In the genomic region with DNA sequence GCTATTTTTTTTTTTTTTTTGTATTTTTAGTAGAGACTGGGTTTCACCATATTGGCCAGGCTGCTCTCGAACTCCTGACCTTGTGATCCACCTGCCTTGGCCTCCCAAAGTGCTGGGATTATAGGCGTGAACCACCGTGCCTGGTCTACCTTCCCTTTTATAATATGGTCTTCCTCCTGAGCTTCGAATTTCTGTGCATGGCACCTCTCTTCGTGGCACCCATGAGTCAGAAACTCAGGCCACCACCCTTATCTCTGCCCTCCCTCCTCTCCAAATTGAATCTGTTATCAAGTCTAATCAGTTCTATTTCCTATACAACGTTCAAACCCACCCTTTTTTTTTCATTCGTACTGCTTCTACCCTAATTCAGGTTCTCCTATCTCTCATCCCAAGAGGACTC, we compare ENCODE assay signal across 8 cellular contexts. TPM values are rescaled to one million over a fixed set of nuclear protein-coding genes. Genes with fewer than 3 reads are reported as not detected.
DNase-seq lines count a peak whose midpoint lies in the region; ATAC-seq and TF ChIP-seq lines count a peak whose summit lies in the region.
"Not testable (repeated sequence)": the region's sequence is repeated elsewhere in the genome, so short reads cannot be mapped to it uniquely, and the experiment has no call there.

No MANE protein-coding gene starts in this region.

- not testable (repeated sequence) for TF ChIP-seq POLR2A in Peyer's patch (IDR thresholded peaks at IDR 0.05)

- H3K27ac Mint-ChIP-seq in CD4-positive, alpha-beta memory T cell = peak overlapping the region; percentile 87 to 98 (median 97)
- H3K27ac Mint-ChIP-seq in activated CD4-positive, alpha-beta T cell treated with anti-CD3 and anti-CD28 coated beads for 36 hours = peak overlapping the region; percentile 95
- peak overlapping the region; percentile 58 for H3K27ac Mint-ChIP-seq in activated T-cell treated with anti-CD3 and anti-CD28 coated beads, Interleukin-2, amount 50 U/mL, for 72 hours
- H3K27ac Mint-ChIP-seq in activated naive CD8-positive, alpha-beta T cell treated with anti-CD3 and anti-CD28 coated beads for 36 hours = peak overlapping the region; percentile 77
- peak overlapping the region; percentile 79 to 90 for H3K27ac Mint-ChIP-seq in natural killer cell treated with Interleukin-12 subunit alpha and Interleukin-12 subunit beta and Interleukin-15 and Interleukin-18, amount 100 ng/mL, for 72 hours
- not testable (repeated sequence) for H3K27ac Mint-ChIP-seq in type B pancreatic cell

- ATAC-seq in activated CD4-positive, alpha-beta T cell treated with anti-CD3 and anti-CD28 coated beads for 36 hours; activated T-cell treated with anti-CD3 and anti-CD28 coated beads, Interleukin-2, amount 50 U/mL, for 72 hours (replicated peaks in 1 of 2); natural killer cell treated with Interleukin-12 subunit alpha and Interleukin-12 subunit beta and Interleukin-15 and Interleukin-18, amount 100 ng/mL, for 72 hours: not testable (repeated sequence)

- H3K4me3 ChIP-seq in CD4-positive, alpha-beta memory T cell (ENCODE audit: low read length in 2 of 2); Peyer's patch: not testable (repeated sequence)

- H3K9me3 ChIP-seq in CD4-positive, alpha-beta memory T cell (ENCODE audit: control insufficient read depth in 1 of 2, low read length in 2 of 2); Peyer's patch: not testable (repeated sequence)

- not testable (repeated sequence) for H3K36me3 ChIP-seq in CD4-positive, alpha-beta memory T cell (ENCODE audit: insufficient read depth, low read length); Peyer's patch

- peaks cover 27 to 56% (median 39%) of the 10 kb centered on the region in 4 donors for H3K4me1 Mint-ChIP-seq in CD4-positive, alpha-beta memory T cell
- H3K4me1 Mint-ChIP-seq in activated CD4-positive, alpha-beta T cell treated with anti-CD3 and anti-CD28 coated beads for 36 hours = peaks cover 43% of the 10 kb centered on the region
- peaks cover 60% of the 10 kb centered on the region for H3K4me1 Mint-ChIP-seq in activated T-cell treated with anti-CD3 and anti-CD28 coated beads, Interleukin-2, amount 50 U/mL, for 72 hours (ENCODE audit: low read depth)
- H3K4me1 Mint-ChIP-seq in activated naive CD8-positive, alpha-beta T cell treated with anti-CD3 and anti-CD28 coated beads for 36 hours = peaks cover 40% of the 10 kb centered on the region
- H3K4me1 Mint-ChIP-seq in natural killer cell treated with Interleukin-12 subunit alpha and Interleukin-12 subunit beta and Interleukin-15 and Interleukin-18, amount 100 ng/mL, for 72 hours (ENCODE audit: low read depth in 2 of 2) = peaks cover 21 to 29% of the 10 kb centered on the region in 2 donors
- not testable (repeated sequence) for H3K4me1 Mint-ChIP-seq in type B pancreatic cell (ENCODE audit: unreplicated experiment)

- intact Hi-C loops in CD4-positive, alpha-beta memory T cell (cut with micrococcal nuclease) = loop anchor here (1.0 kb wide), 1 partner anchor 24 kb away; a partner anchor contains a TSS
- intact Hi-C loops in activated CD4-positive, alpha-beta T cell treated with anti-CD3 and anti-CD28 coated beads for 36 hours (cut with DNase I, micrococcal nuclease) = loop anchor here in 1 of 2 experiments (1.0 to 10.0 kb wide), 2 partner anchors 24 to 427 kb away; a partner anchor contains a TSS

- H3K27ac ChIP-seq in CD4-positive, alpha-beta memory T cell (ENCODE audit: low read depth, low read length) = not testable (repeated sequence)
- H3K27ac ChIP-seq in Peyer's patch = peak overlapping the region in 3 of 4 donors; percentile 45 to 68 (median 46)
- peak overlapping the region; percentile 40 for H3K27ac ChIP-seq in epithelial cell of prostate

- H3K27me3 ChIP-seq in CD4-positive, alpha-beta memory T cell (ENCODE audit: insufficient read depth, low read length); Peyer's patch: not testable (repeated sequence)

- TF ChIP-seq CTCF in Peyer's patch (IDR thresholded peaks at IDR 0.05); type B pancreatic cell (conservative IDR thresholded peaks at IDR 0.05): not testable (repeated sequence)

- H3K4me3 Mint-ChIP-seq in CD4-positive, alpha-beta memory T cell = peak overlapping the region; percentile 41 to 86 (median 74)
- peak overlapping the region; percentile 7 for H3K4me3 Mint-ChIP-seq in activated CD4-positive, alpha-beta T cell treated with anti-CD3 and anti-CD28 coated beads for 36 hours
- H3K4me3 Mint-ChIP-seq in activated T-cell treated with anti-CD3 and anti-CD28 coated beads, Interleukin-2, amount 50 U/mL, for 72 hours = peak overlapping the region; percentile 68 to 69
- peak overlapping the region; percentile 30 for H3K4me3 Mint-ChIP-seq in activated naive CD8-positive, alpha-beta T cell treated with anti-CD3 and anti-CD28 coated beads for 36 hours
- H3K4me3 Mint-ChIP-seq in natural killer cell treated with Interleukin-12 subunit alpha and Interleukin-12 subunit beta and Interleukin-15 and Interleukin-18, amount 100 ng/mL, for 72 hours = peak overlapping the region; percentile 72
- peak overlapping the region; percentile 3 for H3K4me3 Mint-ChIP-seq in type B pancreatic cell

- not testable (repeated sequence) for DNase-seq in CD4-positive, alpha-beta memory T cell; Peyer's patch; activated naive CD8-positive, alpha-beta T cell treated with anti-CD3 and anti-CD28 coated beads for 36 hours; epithelial cell of prostate (ENCODE audit: low read depth, low spot score); natural killer cell treated with Interleukin-12 subunit alpha and Interleukin-12 subunit beta and Interleukin-15 and Interleukin-18, amount 100 ng/mL, for 72 hours (ENCODE audit: low spot score); type B pancreatic cell (ENCODE audit: extremely low spot score, unreplicated experiment)
- DNase-seq in activated CD4-positive, alpha-beta T cell treated with anti-CD3 and anti-CD28 coated beads for 36 hours = peak; percentile 24
- DNase-seq in activated T-cell treated with anti-CD3 and anti-CD28 coated beads, Interleukin-2, amount 50 U/mL, for 72 hours = peak; percentile 10 to 16

- peaks cover 0 to 15% of the 10 kb centered on the region in 2 donors for H3K36me3 Mint-ChIP-seq in CD4-positive, alpha-beta memory T cell
- not testable (repeated sequence) for H3K36me3 Mint-ChIP-seq in activated CD4-positive, alpha-beta T cell treated with anti-CD3 and anti-CD28 coated beads for 36 hours (ENCODE audit: low read depth); activated T-cell treated with anti-CD3 and anti-CD28 coated beads, Interleukin-2, amount 50 U/mL, for 72 hours (ENCODE audit: insufficient read depth in 2 of 2); activated naive CD8-positive, alpha-beta T cell treated with anti-CD3 and anti-CD28 coated beads for 36 hours; natural killer cell treated with Interleukin-12 subunit alpha and Interleukin-12 subunit beta and Interleukin-15 and Interleukin-18, amount 100 ng/mL, for 72 hours; type B pancreatic cell

- not testable (repeated sequence) for H3K27me3 Mint-ChIP-seq in CD4-positive, alpha-beta memory T cell; activated CD4-positive, alpha-beta T cell treated with anti-CD3 and anti-CD28 coated beads for 36 hours; activated T-cell treated with anti-CD3 and anti-CD28 coated beads, Interleukin-2, amount 50 U/mL, for 72 hours (ENCODE audit: low read depth); activated naive CD8-positive, alpha-beta T cell treated with anti-CD3 and anti-CD28 coated beads for 36 hours; natural killer cell treated with Interleukin-12 subunit alpha and Interleukin-12 subunit beta and Interleukin-15 and Interleukin-18, amount 100 ng/mL, for 72 hours; type B pancreatic cell

- POLR2A ChIA-PET in CD4-positive, alpha-beta memory T cell (lab: Charles Lee; ENCODE audit: partially characterized antibody) = interaction anchor here (1.1 to 10.0 kb wide), 16 partner anchors 10 to 195 kb away, joined by 3 to 171 read pairs (median 6); a partner anchor contains a TSS
- POLR2A ChIA-PET in activated CD4-positive, alpha-beta T cell treated with anti-CD3 and anti-CD28 coated beads for 36 hours (lab: Charles Lee) = interaction anchor here (0.6 to 1.4 kb wide), 6 partner anchors 12 to 162 kb away, joined by 3 to 7 read pairs (median 5); a partner anchor contains a TSS

- peaks cover 32% of the 10 kb centered on the region for H3K4me1 ChIP-seq in CD4-positive, alpha-beta memory T cell (ENCODE audit: insufficient read depth, low read length)
- not testable (repeated sequence) for H3K4me1 ChIP-seq in Peyer's patch

- H3K9me3 Mint-ChIP-seq in CD4-positive, alpha-beta memory T cell; activated CD4-positive, alpha-beta T cell treated with anti-CD3 and anti-CD28 coated beads for 36 hours (ENCODE audit: low read depth); activated T-cell treated with anti-CD3 and anti-CD28 coated beads, Interleukin-2, amount 50 U/mL, for 72 hours; activated naive CD8-positive, alpha-beta T cell treated with anti-CD3 and anti-CD28 coated beads for 36 hours; natural killer cell treated with Interleukin-12 subunit alpha and Interleukin-12 subunit beta and Interleukin-15 and Interleukin-18, amount 100 ng/mL, for 72 hours; type B pancreatic cell: not testable (repeated sequence)

- CTCF ChIA-PET in CD4-positive, alpha-beta memory T cell (lab: Charles Lee; ENCODE audit: partially characterized antibody) = interaction anchor here (0.7 to 25.6 kb wide), 11 partner anchors 16 to 234 kb away, joined by 3 to 556 read pairs (median 5); a partner anchor contains a TSS
- CTCF ChIA-PET in activated CD4-positive, alpha-beta T cell treated with anti-CD3 and anti-CD28 coated beads for 36 hours (lab: Charles Lee) = interaction anchor here (0.6 to 16.9 kb wide), 11 partner anchors 8 to 187 kb away, joined by 3 to 430 read pairs (median 10); a partner anchor contains a TSS

RNA-seq across cellular contexts. Expression of a gene that starts 5.0 kb away (rescaled TPM):
- 100 to 1,000 TPM; 131 to 132 TPM for total RNA-seq in CD4-positive, alpha-beta memory T cell
- 100 to 1,000 TPM; 151 to 169 TPM for polyA plus RNA-seq in CD4-positive, alpha-beta memory T cell
- total RNA-seq in Peyer's patch (10 to 100 TPM; 26.4 to 39.6 (median 36.9) TPM), type B pancreatic cell (ENCODE audit: low replicate concordance) (41.0 and 58.6 TPM in 2 replicates)
- 100 to 1,000 TPM in 1 of 2 experiments, 10 to 100 TPM in 1; 87.4 to 108 TPM for total RNA-seq in activated CD4-positive, alpha-beta T cell treated with anti-CD3 and anti-CD28 coated beads for 36 hours
- total RNA-seq in activated T-cell treated with anti-CD3 and anti-CD28 coated beads, Interleukin-2, amount 50 U/mL, for 72 hours = 100 to 1,000 TPM in 1 of 2 donors, 10 to 100 TPM in 1; 87.7 to 103 TPM
- total RNA-seq in activated naive CD8-positive, alpha-beta T cell treated with anti-CD3 and anti-CD28 coated beads for 36 hours = 10 to 100 TPM; 68.2 to 71.1 TPM
- 100 to 1,000 TPM in 1 of 2 donors, 10 to 100 TPM in 1; 77.7 to 103 TPM for total RNA-seq in natural killer cell treated with Interleukin-12 subunit alpha and Interleukin-12 subunit beta and Interleukin-15 and Interleukin-18, amount 100 ng/mL, for 72 hours

RNA-seq across cellular contexts. Expression of a gene that starts 14.7 kb away (rescaled TPM):
- total RNA-seq in CD4-positive, alpha-beta memory T cell = 10 to 100 TPM; 91.0 to 95.8 TPM
- 100 to 1,000 TPM; 103 to 116 TPM for polyA plus RNA-seq in CD4-positive, alpha-beta memory T cell
- total RNA-seq in Peyer's patch = 10 to 100 TPM; 52.7 to 59.4 (median 55.3) TPM
- 10 to 100 TPM; 56.7 to 59.6 TPM for total RNA-seq in activated CD4-positive, alpha-beta T cell treated with anti-CD3 and anti-CD28 coated beads for 36 hours
- total RNA-seq in activated T-cell treated with anti-CD3 and anti-CD28 coated beads, Interleukin-2, amount 50 U/mL, for 72 hours = 10 to 100 TPM; 67.5 to 75.5 TPM
- 10 to 100 TPM; 44.5 to 48.4 TPM for total RNA-seq in activated naive CD8-positive, alpha-beta T cell treated with anti-CD3 and anti-CD28 coated beads for 36 hours
- total RNA-seq in natural killer cell treated with Interleukin-12 subunit alpha and Interleukin-12 subunit beta and Interleukin-15 and Interleukin-18, amount 100 ng/mL, for 72 hours = 10 to 100 TPM; 40.5 to 54.5 TPM
- total RNA-seq in type B pancreatic cell (ENCODE audit: low replicate concordance) = 53.6 and 66.6 TPM in 2 replicates

RNA-seq across cellular contexts. Expression of a gene that starts 15.2 kb away (rescaled TPM):
- 100 to 1,000 TPM; 116 to 127 TPM for total RNA-seq in CD4-positive, alpha-beta memory T cell
- polyA plus RNA-seq in CD4-positive, alpha-beta memory T cell = 100 to 1,000 TPM; 351 to 425 TPM
- total RNA-seq in Peyer's patch (10 to 100 TPM; 44.1 to 77.6 (median 67.9) TPM), type B pancreatic cell (ENCODE audit: low replicate concordance) (158 and 161 TPM in 2 replicates)
- 100 to 1,000 TPM; 187 to 217 TPM for total RNA-seq in activated CD4-positive, alpha-beta T cell treated with anti-CD3 and anti-CD28 coated beads for 36 hours
- 100 to 1,000 TPM; 127 to 148 TPM for total RNA-seq in activated T-cell treated with anti-CD3 and anti-CD28 coated beads, Interleukin-2, amount 50 U/mL, for 72 hours
- 100 to 1,000 TPM; 194 to 201 TPM for total RNA-seq in activated naive CD8-positive, alpha-beta T cell treated with anti-CD3 and anti-CD28 coated beads for 36 hours
- total RNA-seq in natural killer cell treated with Interleukin-12 subunit alpha and Interleukin-12 subunit beta and Interleukin-15 and Interleukin-18, amount 100 ng/mL, for 72 hours = 100 to 1,000 TPM; 196 to 199 TPM

RNA-seq across cellular contexts. Expression of a gene that starts 15.6 kb away (rescaled TPM):
- 10 to 100 TPM; 11.0 to 16.1 TPM for total RNA-seq in CD4-positive, alpha-beta memory T cell
- polyA plus RNA-seq in CD4-positive, alpha-beta memory T cell = under 1 TPM; 0.11 to 0.12 TPM
- total RNA-seq in Peyer's patch (10 to 100 TPM in 1 of 4 donors, 1 to 10 TPM in 3; 1.2 to 11.3 (median 5.9) TPM), type B pancreatic cell (ENCODE audit: low replicate concordance) (10.1 and 16.6 TPM in 2 replicates)
- 1 to 10 TPM; 4.8 to 7.4 TPM for total RNA-seq in activated CD4-positive, alpha-beta T cell treated with anti-CD3 and anti-CD28 coated beads for 36 hours
- 10 to 100 TPM in 1 of 2 donors, 1 to 10 TPM in 1; 9.3 to 14.0 TPM for total RNA-seq in activated T-cell treated with anti-CD3 and anti-CD28 coated beads, Interleukin-2, amount 50 U/mL, for 72 hours
- total RNA-seq in activated naive CD8-positive, alpha-beta T cell treated with anti-CD3 and anti-CD28 coated beads for 36 hours = 1 to 10 TPM; 2.6 to 3.3 TPM
- total RNA-seq in natural killer cell treated with Interleukin-12 subunit alpha and Interleukin-12 subunit beta and Interleukin-15 and Interleukin-18, amount 100 ng/mL, for 72 hours = 1 to 10 TPM; 2.5 to 8.7 TPM

RNA-seq across cellular contexts. Expression of a gene that starts 24.0 kb away (rescaled TPM):
- total RNA-seq in CD4-positive, alpha-beta memory T cell = 10 to 100 TPM; 55.6 to 62.5 TPM
- polyA plus RNA-seq in CD4-positive, alpha-beta memory T cell = 10 to 100 TPM; 22.9 to 32.5 TPM
- total RNA-seq in Peyer's patch (10 to 100 TPM; 57.3 to 84.6 (median 77.6) TPM), type B pancreatic cell (ENCODE audit: low replicate concordance) (31.1 and 39.2 TPM in 2 replicates)
- total RNA-seq in activated CD4-positive, alpha-beta T cell treated with anti-CD3 and anti-CD28 coated beads for 36 hours = 10 to 100 TPM; 52.1 to 56.0 TPM
- 10 to 100 TPM; 53.8 to 56.2 TPM for total RNA-seq in activated T-cell treated with anti-CD3 and anti-CD28 coated beads, Interleukin-2, amount 50 U/mL, for 72 hours
- total RNA-seq in activated naive CD8-positive, alpha-beta T cell treated with anti-CD3 and anti-CD28 coated beads for 36 hours = 10 to 100 TPM; 34.5 to 36.1 TPM
- total RNA-seq in natural killer cell treated with Interleukin-12 subunit alpha and Interleukin-12 subunit beta and Interleukin-15 and Interleukin-18, amount 100 ng/mL, for 72 hours = 10 to 100 TPM; 37.6 to 47.5 TPM

Comparison
In these comparisons a context has a peak if more than half of its experiments do, and no peak if none do; other contexts are left out.
1. H3K4me3 Mint-ChIP-seq: peak in every context shown above with its lines; median percentile 74 in CD4-positive, alpha-beta memory T cell; 72 in natural killer cell treated with Interleukin-12 subunit alpha and Interleukin-12 subunit beta and Interleukin-15 and Interleukin-18, amount 100 ng/mL, for 72 hours; 68 in activated T-cell treated with anti-CD3 and anti-CD28 coated beads, Interleukin-2, amount 50 U/mL, for 72 hours; 30 in activated naive CD8-positive, alpha-beta T cell treated with anti-CD3 and anti-CD28 coated beads for 36 hours; 7 in activated CD4-positive, alpha-beta T cell treated with anti-CD3 and anti-CD28 coated beads for 36 hours; 3 in type B pancreatic cell.